In genomic region chr1:60891315-60891714, GRCh38 we compare ENCODE assay signal across 25 cellular contexts.
"Had no signal": no experiment of that assay in that cellular context is flagged by ENCODE, and none has a peak within 500 bp of the region (broad histone marks: within the 10 kb centered on the region; RNA-seq: fewer than 3 reads in every experiment).

No MANE protein-coding gene starts in this region.

- ATAC-seq: activated CD8-positive, alpha-beta memory T cell treated with anti-CD3 and anti-CD28 coated beads, Interleukin-2, amount 10 ng/mL, durations not matched to agents 7 days and 5 days; Panc1; T-cell had no signal

- DNase-seq: activated B cell treated with CpG ODN at 0.5 μM for 24 hours; activated CD4-positive, alpha-beta T cell treated with anti-CD3 and anti-CD28 coated beads for 1 hour; activated CD4-positive, alpha-beta T cell treated with anti-CD3 and anti-CD28 coated beads, Interleukin-2, amount 10 ng/mL, durations not matched to agents 24 days and 14 days; activated CD4-positive, alpha-beta T cell treated with anti-CD3 and anti-CD28 coated beads, Interleukin-2, amount 50 U/mL, for 48 hours; activated CD8-positive, alpha-beta memory T cell treated with anti-CD3 and anti-CD28 coated beads, Interleukin-2, amount 10 ng/mL, durations not matched to agents 7 days and 5 days; activated effector memory CD4-positive, alpha-beta T cell treated with Interleukin-2 at 50 U/mL for 16 hours; activated naive CD4-positive, alpha-beta T cell; activated T-cell treated with anti-CD3 and anti-CD28 coated beads, Interleukin-2, amount 50 U/mL, for 24 hours; aorta; central memory CD4-positive, alpha-beta T cell; cortex of kidney; Kasumi-1; NCI-H1048; NCI-H146; NCI-H187 treated with DMSO at 0.1 percent for 48 hours; NCI-H2107; NCI-H2227 treated with DMSO at 0.1 percent for 48 hours; NCI-H446 treated with DMSO at 0.1 percent for 48 hours; NCI-H69; NK-92 treated with Interleukin-12 subunit alpha and Interleukin-12 subunit beta, amount 100 ng/mL, for 24 hours; Right ventricle myocardium superior; T-cell; T-helper 2 cell; T1000 had no signal
